Comparison of ENCODE assay signal across 20 cellular contexts in the genomic region with DNA sequence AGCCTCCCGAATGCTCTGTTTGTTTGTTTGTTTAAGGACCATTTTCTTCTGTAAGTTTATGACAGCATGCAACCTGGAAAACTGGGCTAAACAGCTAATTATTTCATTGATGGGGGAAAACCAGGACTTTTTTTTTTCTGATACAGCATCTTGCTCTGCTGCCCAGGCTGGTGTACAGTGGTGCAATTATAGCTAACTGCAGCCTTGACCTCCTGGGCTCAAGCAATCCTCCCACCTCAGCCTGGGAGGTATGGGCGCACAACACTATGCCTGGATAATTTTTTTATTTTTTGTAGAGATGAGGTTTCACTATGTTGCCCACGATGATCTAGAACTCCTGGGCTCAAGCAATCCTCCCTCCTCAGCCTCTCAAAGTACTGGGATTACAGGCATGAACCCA.
"Had no signal": no experiment of that assay in that cellular context is flagged by ENCODE, and none has a peak within 500 bp of the region (broad histone marks: within the 10 kb centered on the region; RNA-seq: fewer than 3 reads in every experiment).

No MANE protein-coding gene starts in this region.

- DNase-seq: effector memory CD8-positive, alpha-beta T cell; left colon; mesendoderm; naive B cell; ovary; right cardiac atrium; spleen; stimulated activated CD4-positive, alpha-beta T cell treated with anti-CD3 and anti-CD28 coated beads, Interleukin-15, amount 100 ng/mL, for 24 hours; stimulated activated CD4-positive, alpha-beta T cell treated with anti-CD3 and anti-CD28 coated beads, Interleukin-1b, Interleukin-23, amount 100 ng/mL, for 48 hours; stimulated activated CD4-positive, alpha-beta T cell treated with anti-CD3 and anti-CD28 coated beads, Interleukin-4, amount 100 ng/mL, for 24 hours; stimulated activated naive B cell treated with anti-CD40 and anti-IgM and Interleukin-4, amounts not matched to agents 10 μg/mL and 1 μg/mL and 100 μg/mL, for 72 hours; stimulated activated naive CD8-positive, alpha-beta T cell treated with anti-CD3 and anti-CD28 coated beads, Interleukin-15, amount 100 ng/mL, for 72 hours; testis; upper lobe of right lung had no signal

- H3K9me3 Mint-ChIP-seq: effector memory CD8-positive, alpha-beta T cell; naive B cell; neural crest cell; stimulated activated naive B cell treated with anti-CD40 and anti-IgM and Interleukin-4, amounts not matched to agents 10 μg/mL and 1 μg/mL and 100 μg/mL, for 72 hours; stimulated activated naive CD8-positive, alpha-beta T cell treated with anti-CD3 and anti-CD28 coated beads, Interleukin-15, amount 100 ng/mL, for 72 hours had no signal

- H3K27me3 ChIP-seq: esophagus muscularis mucosa, gastroesophageal sphincter, ovary, spleen, testis, tibial nerve, upper lobe of right lung, vagina had no signal

- ATAC-seq: effector memory CD8-positive, alpha-beta T cell; gastroesophageal sphincter; left colon; right cardiac atrium; stimulated activated naive B cell treated with anti-CD40 and anti-IgM and Interleukin-4, amounts not matched to agents 10 μg/mL and 1 μg/mL and 100 μg/mL, for 72 hours; stimulated activated naive CD8-positive, alpha-beta T cell treated with anti-CD3 and anti-CD28 coated beads, Interleukin-15, amount 100 ng/mL, for 72 hours; upper lobe of right lung had no signal

- H3K27me3 Mint-ChIP-seq: effector memory CD8-positive, alpha-beta T cell; naive B cell; stimulated activated naive B cell treated with anti-CD40 and anti-IgM and Interleukin-4, amounts not matched to agents 10 μg/mL and 1 μg/mL and 100 μg/mL, for 72 hours; stimulated activated naive CD8-positive, alpha-beta T cell treated with anti-CD3 and anti-CD28 coated beads, Interleukin-15, amount 100 ng/mL, for 72 hours had no signal

- H3K27ac Mint-ChIP-seq: stimulated activated naive B cell treated with anti-CD40 and anti-IgM and Interleukin-4, amounts not matched to agents 10 μg/mL and 1 μg/mL and 100 μg/mL, for 72 hours; stimulated activated naive CD8-positive, alpha-beta T cell treated with anti-CD3 and anti-CD28 coated beads, Interleukin-15, amount 100 ng/mL, for 72 hours had no signal

- H3K4me3 Mint-ChIP-seq: effector memory CD8-positive, alpha-beta T cell; naive B cell; neural crest cell; stimulated activated naive B cell treated with anti-CD40 and anti-IgM and Interleukin-4, amounts not matched to agents 10 μg/mL and 1 μg/mL and 100 μg/mL, for 72 hours; stimulated activated naive CD8-positive, alpha-beta T cell treated with anti-CD3 and anti-CD28 coated beads, Interleukin-15, amount 100 ng/mL, for 72 hours had no signal

- H3K4me3 ChIP-seq: esophagus muscularis mucosa, gastroesophageal sphincter, ovary, spleen, testis, tibial nerve, upper lobe of right lung, vagina had no signal

- H3K9me3 ChIP-seq: esophagus muscularis mucosa, gastroesophageal sphincter, ovary, spleen, testis, tibial nerve, vagina had no signal

- H3K36me3 ChIP-seq: ovary had no signal

- H3K27ac ChIP-seq: epithelial cell of prostate, esophagus muscularis mucosa, gastroesophageal sphincter, ovary, spleen, testis, tibial nerve, upper lobe of right lung, vagina had no signal
